ENCODE assay signal across 22 cellular contexts in genomic region chr4:156781852-156782251, GRCh38.
A peak's percentile ranks its signal among the peaks of the same experiment; 100 is the strongest.
DNase-seq lines count a peak whose midpoint lies in the region; ATAC-seq, FAIRE-seq and TF ChIP-seq lines count a peak whose summit lies in the region.
"Had no signal": no experiment of that assay in that cellular context is flagged by ENCODE, and none has a peak within 500 bp of the region (broad histone marks: within the 10 kb centered on the region; RNA-seq: fewer than 3 reads in every experiment).

No MANE protein-coding gene starts in this region.

- no peak for TF ChIP-seq CTCF in AG10803 (conservative IDR thresholded peaks at IDR 0.05; ENCODE audit: low read length)
- no peak for TF ChIP-seq CTCF in keratinocyte (optimal IDR thresholded peaks at IDR 0.05 in 1 of 3, IDR thresholded peaks at IDR 0.05 in 1 of 3, conservative IDR thresholded peaks at IDR 0.05 in 1 of 3; ENCODE audit: extremely low read depth in 1 of 3, insufficient read depth in 2 of 3, low read length in 3 of 3)

- no peaks in the 10 kb centered on the region for H3K9me3 ChIP-seq in keratinocyte (ENCODE audit: control insufficient read depth, low read depth, low read length)
- H3K9me3 ChIP-seq: gastroesophageal sphincter, neutrophil, SJCRH30, transverse colon had no signal

- peaks cover 66% of the 10 kb centered on the region for H3K4me1 ChIP-seq in keratinocyte (ENCODE audit: control insufficient read depth, extremely low read depth, insufficient read depth, low read length)
- H3K4me1 ChIP-seq: SJCRH30 had no signal

- peak overlapping the region; percentile 68 for H3K9ac ChIP-seq in keratinocyte (ENCODE audit: control insufficient read depth, extremely low read depth, insufficient read depth, low read length)

- H4K20me1 ChIP-seq in keratinocyte (ENCODE audit: control insufficient read depth, extremely low read depth, insufficient read depth, low read length): no peaks in the 10 kb centered on the region

- peaks cover 0 to 3% of the 10 kb centered on the region in 2 experiments for H3K36me3 ChIP-seq in keratinocyte (ENCODE audit: control insufficient read depth in 2 of 2, extremely low read depth in 1 of 2, insufficient read depth in 2 of 2, low read length in 2 of 2)
- H3K36me3 ChIP-seq: cardiac muscle cell, gastroesophageal sphincter, neutrophil, SJCRH30, transverse colon had no signal

- DNase-seq in AG10803 (ENCODE audit: low read depth): peak; percentile 51
- peak; percentile 62 for DNase-seq in HT1080 (ENCODE audit: low read depth)
- peak; percentile 41 for DNase-seq in astrocyte of the hippocampus (ENCODE audit: low read depth, low spot score)
- no peak for DNase-seq in keratinocyte (ENCODE audit: low read depth, low spot score)
- no peak for DNase-seq in midbrain (lab: John Stamatoyannopoulos, UW)
- DNase-seq in T-helper 2 cell: no peak
- DNase-seq: activated CD8-positive, alpha-beta memory T cell treated with anti-CD3 and anti-CD28 coated beads, Interleukin-2, amount 50 U/mL, for 48 hours; activated naive CD4-positive, alpha-beta T cell treated with Interleukin-2 at 50 U/mL for 16 hours; effector memory CD4-positive, alpha-beta T cell; GDM1; KG1; NCI-H1417 treated with DMSO at 0.1 percent for 48 hours; NCI-H2227 treated with DMSO at 0.1 percent for 48 hours; SJCRH30; stimulated activated CD4-positive, alpha-beta T cell treated with anti-CD3 and anti-CD28 coated beads, Interleukin-4, amount 100 ng/mL, for 24 hours; T1000; transverse colon had no signal

- H3K79me2 ChIP-seq in keratinocyte (ENCODE audit: control insufficient read depth, insufficient read depth, low read length): peaks cover 21% of the 10 kb centered on the region

- H3K4me3 ChIP-seq in AG10803 (ENCODE audit: low read length) (no peak overlapping the region), keratinocyte (ENCODE audit: control insufficient read depth in 2 of 3, extremely low read depth in 1 of 3, insufficient read depth in 2 of 3, low read depth in 1 of 3, low read length in 3 of 3) (peak overlapping the region in 2 of 3 experiments; percentile 44 to 59)
- H3K4me3 ChIP-seq: cardiac muscle cell, gastroesophageal sphincter, SJCRH30, transverse colon had no signal

- peak overlapping the region; percentile 92 for H3K27ac ChIP-seq in keratinocyte (ENCODE audit: control insufficient read depth, insufficient read depth, low read length)
- H3K27ac ChIP-seq: cardiac muscle cell, gastroesophageal sphincter, neutrophil, SJCRH30, transverse colon had no signal

- H2AFZ ChIP-seq in keratinocyte (ENCODE audit: control insufficient read depth, low read length): no peak overlapping the region

- no peaks in the 10 kb centered on the region for H3K27me3 ChIP-seq in keratinocyte (ENCODE audit: control insufficient read depth, extremely low read depth, insufficient read depth, low read length)
- H3K27me3 ChIP-seq: cardiac muscle cell, gastroesophageal sphincter, neutrophil, SJCRH30, transverse colon had no signal

- dilution Hi-C loops in keratinocyte (cut with MboI; ENCODE audit: extremely low pct_ligation_motif_present, low sequenced_read_pairs): no loop called here

- ATAC-seq in GM18519 (IDR thresholded peaks at IDR 0.05; ENCODE audit: low FRiP score, unreplicated experiment): no peak
- ATAC-seq in GM19467 (IDR thresholded peaks at IDR 0.05; ENCODE audit: unreplicated experiment): no peak
- ATAC-seq: gastroesophageal sphincter had no signal

- peak overlapping the region; percentile 81 for H3K4me2 ChIP-seq in keratinocyte (ENCODE audit: control insufficient read depth, extremely low read depth, insufficient read depth, low read depth, low read length)

- H3K9me1 ChIP-seq in keratinocyte (ENCODE audit: control insufficient read depth, extremely low read depth, insufficient read depth, low read length): no peaks in the 10 kb centered on the region

- peak; percentile 78 for FAIRE-seq in keratinocyte (lab: Jason Lieb, UNC)

Comparison
In these comparisons a context has a peak if more than half of its experiments do, and no peak if none do; other contexts are left out.
1. DNase-seq: peak in AG10803 (single experiment), HT1080 (single experiment) and astrocyte of the hippocampus (single experiment); none in keratinocyte (single experiment), midbrain (single experiment) and T-helper 2 cell (0 of 5).